ENCODE assay signal across 10 cellular contexts in genomic region chr22:37284126-37284806, GRCh38. TPM values are rescaled to one million over a fixed set of nuclear protein-coding genes. Genes with fewer than 3 reads are reported as not detected.
DNase-seq lines count a peak whose midpoint lies in the region; ATAC-seq and TF ChIP-seq lines count a peak whose summit lies in the region.
"Had no signal": no experiment of that assay in that cellular context is flagged by ENCODE, and none has a peak within 500 bp of the region (broad histone marks: within the 10 kb centered on the region; RNA-seq: fewer than 3 reads in every experiment).

No MANE protein-coding gene starts in this region.

- POLR2A ChIA-PET in CD8-positive, alpha-beta T cell (lab: Charles Lee), result interaction anchor here (0.8 to 2.3 kb wide), 7 partner anchors 13 to 65 kb away, joined by 3 to 8 read pairs (median 3); no protein-coding TSS in a partner anchor

- intact Hi-C loops in CD8-positive, alpha-beta T cell (cut with DNase I, micrococcal nuclease), result loop anchor here in 1 of 2 experiments (1.0 kb wide), 1 partner anchor 17 kb away; no protein-coding TSS in a partner anchor
- intact Hi-C loops in dorsolateral prefrontal cortex (cut with DNase I), result no loop called here

- no peak for DNase-seq in CD8-positive, alpha-beta T cell
- no peak for DNase-seq in dorsolateral prefrontal cortex
- no peak for DNase-seq in NCI-H2227 treated with DMSO at 0.1 percent for 48 hours (lab: John Stamatoyannopoulos, UW)
- DNase-seq in anterior cingulate cortex (lab: John Stamatoyannopoulos, UW), result no peak
- no peak for DNase-seq in ureter (ENCODE audit: low spot score)
- DNase-seq: NCI-H1417 had no signal

- peaks cover 19% of the 10 kb centered on the region for H3K36me3 ChIP-seq in CD8-positive, alpha-beta T cell (ENCODE audit: insufficient read depth, low read length)
- H3K36me3 ChIP-seq in KOPT-K1 (ENCODE audit: insufficient read depth, low read length) (no peaks in the 10 kb centered on the region), neutrophil (peaks cover 39% of the 10 kb centered on the region)
- H3K36me3 ChIP-seq: thyroid gland had no signal

- no peaks in the 10 kb centered on the region for H3K27me3 Mint-ChIP-seq in CD8-positive, alpha-beta T cell (ENCODE audit: low read depth)

- peak overlapping the region; percentile 98 for H3K27ac Mint-ChIP-seq in CD8-positive, alpha-beta T cell

- ATAC-seq in CD8-positive, alpha-beta T cell, result no peak
- ATAC-seq in GM21360 (IDR thresholded peaks at IDR 0.05; ENCODE audit: unreplicated experiment), result no peak

- peak overlapping the region; percentile 84 for H3K27ac ChIP-seq in CD8-positive, alpha-beta T cell (ENCODE audit: low read depth, low read length)
- H3K27ac ChIP-seq in KOPT-K1 (ENCODE audit: low read depth, low read length, poor library complexity, severe bottlenecking) (peak overlapping the region; percentile 63), dorsolateral prefrontal cortex (peak overlapping the region in 31 of 59 donors; percentile 4 to 76 (median 44)), neutrophil (peak overlapping the region; percentile 99)
- H3K27ac ChIP-seq: thyroid gland had no signal

- H3K4me3 ChIP-seq in CD8-positive, alpha-beta T cell (ENCODE audit: low read depth, low read length), result peak overlapping the region; percentile 98
- H3K4me3 ChIP-seq in dorsolateral prefrontal cortex, result peak overlapping the region in 39 of 59 donors; percentile 3 to 56 (median 39)
- peak overlapping the region; percentile 84 to 99 for H3K4me3 ChIP-seq in neutrophil (ENCODE audit: low read depth in 1 of 2, low read length in 1 of 2)
- H3K4me3 ChIP-seq: thyroid gland had no signal

- no peaks in the 10 kb centered on the region for H3K9me3 Mint-ChIP-seq in CD8-positive, alpha-beta T cell

- peaks cover 69% of the 10 kb centered on the region for H3K4me1 Mint-ChIP-seq in CD8-positive, alpha-beta T cell (ENCODE audit: low read depth)

- H3K9me3 ChIP-seq in CD8-positive, alpha-beta T cell (ENCODE audit: low read length), result no peaks in the 10 kb centered on the region
- H3K9me3 ChIP-seq in KOPT-K1 (ENCODE audit: insufficient read depth, low read length, poor library complexity, severe bottlenecking), result no peaks in the 10 kb centered on the region
- no peaks in the 10 kb centered on the region for H3K9me3 ChIP-seq in neutrophil
- H3K9me3 ChIP-seq: thyroid gland had no signal

- no peak for TF ChIP-seq CTCF in CD8-positive, alpha-beta T cell (IDR thresholded peaks at IDR 0.05)
- TF ChIP-seq CTCF in dorsolateral prefrontal cortex (IDR thresholded peaks at IDR 0.05 in 54 of 56, conservative IDR thresholded peaks at IDR 0.05 in 2 of 56; ENCODE audit: low read depth in 1 of 56, partially characterized antibody in 56 of 56) (no peak), neutrophil (IDR thresholded peaks at IDR 0.05) (no peak)

- peaks cover 47% of the 10 kb centered on the region for H3K4me1 ChIP-seq in CD8-positive, alpha-beta T cell (ENCODE audit: insufficient read depth, low read length)
- H3K4me1 ChIP-seq in neutrophil (ENCODE audit: control insufficient read depth in 1 of 2, insufficient read depth in 1 of 2, low read depth in 1 of 2, low read length in 1 of 2), result peaks cover 62 to 79% of the 10 kb centered on the region in 2 experiments
- H3K4me1 ChIP-seq: thyroid gland had no signal

- CTCF ChIA-PET in CD8-positive, alpha-beta T cell (lab: Charles Lee), result interaction anchor here (0.9 to 3.9 kb wide), 6 partner anchors 17 to 84 kb away, joined by 3 to 15 read pairs (median 8); no protein-coding TSS in a partner anchor

- peak overlapping the region; percentile 89 for H3K4me3 Mint-ChIP-seq in CD8-positive, alpha-beta T cell

- H3K27me3 ChIP-seq in CD8-positive, alpha-beta T cell (ENCODE audit: insufficient read depth, low read length), result no peaks in the 10 kb centered on the region
- H3K27me3 ChIP-seq in dorsolateral prefrontal cortex (peaks cover 0 to 18% (median 0%) of the 10 kb centered on the region in 45 donors), neutrophil (no peaks in the 10 kb centered on the region)
- H3K27me3 ChIP-seq: thyroid gland had no signal

- peaks cover 58% of the 10 kb centered on the region for H3K36me3 Mint-ChIP-seq in CD8-positive, alpha-beta T cell

RNA-seq across cellular contexts. Expression of gene CYTH4, which starts 2.0 kb away (rescaled TPM):
- 100 to 1,000 TPM; 129 to 143 TPM for total RNA-seq in CD8-positive, alpha-beta T cell
- total RNA-seq in dorsolateral prefrontal cortex, result 10 to 100 TPM in 38 of 120 experiments, 1 to 10 TPM in 82; 1.1 to 29.9 (median 8.1) TPM
- total RNA-seq in ureter, result 16.3 TPM

RNA-seq across cellular contexts. Expression of gene RAC2, which starts 40.2 kb away (rescaled TPM):
- 100 to 1,000 TPM; 152 to 159 TPM for total RNA-seq in CD8-positive, alpha-beta T cell
- total RNA-seq in dorsolateral prefrontal cortex (10 to 100 TPM in 7 of 120 experiments, 1 to 10 TPM in 113; 1.2 to 18.5 (median 4.7) TPM), ureter (30.4 TPM)

Comparison
In these comparisons a context has a peak if more than half of its experiments do, and no peak if none do; other contexts are left out.
1. H3K27ac ChIP-seq: peak in every context shown above with its lines; median percentile 99 in neutrophil; 84 in CD8-positive, alpha-beta T cell; 63 in KOPT-K1; 44 in dorsolateral prefrontal cortex.
2. H3K4me3 ChIP-seq: peak in every context shown above with its lines; median percentile 98 in CD8-positive, alpha-beta T cell; 92 in neutrophil; 39 in dorsolateral prefrontal cortex.